In the genomic region with DNA sequence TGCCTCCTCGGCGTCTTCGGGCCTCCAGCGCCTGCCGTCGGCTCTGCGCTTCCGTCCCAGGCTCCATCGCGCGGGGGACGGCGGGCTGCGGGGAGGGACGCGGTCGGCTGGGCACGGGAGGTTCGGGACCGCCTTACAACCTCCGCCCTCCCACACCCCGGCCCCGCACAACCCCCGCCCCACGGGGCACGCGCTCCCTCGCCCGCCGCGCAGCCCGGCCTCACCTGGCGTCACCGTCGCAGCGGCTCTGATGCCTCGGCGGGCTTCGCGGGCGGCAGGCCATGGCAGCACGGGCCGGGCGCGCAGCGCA, we compare ENCODE assay signal across 8 cellular contexts. TPM values are rescaled to one million over a fixed set of nuclear protein-coding genes. Genes with fewer than 3 reads are reported as not detected.
DNase-seq lines count a peak whose midpoint lies in the region; ATAC-seq and TF ChIP-seq lines count a peak whose summit lies in the region.
"Had no signal": no experiment of that assay in that cellular context is flagged by ENCODE, and none has a peak within 500 bp of the region (broad histone marks: within the 10 kb centered on the region; RNA-seq: fewer than 3 reads in every experiment).

No MANE protein-coding gene starts in this region.

- no peak for TF ChIP-seq POLR2A in NB4 (IDR thresholded peaks at IDR 0.05; ENCODE audit: extremely low read depth, insufficient read length)

- H3K36me3 Mint-ChIP-seq in natural killer cell = no peaks in the 10 kb centered on the region

- H3K4me1 Mint-ChIP-seq in natural killer cell = peaks cover 10 to 60% of the 10 kb centered on the region in 2 donors

- peak overlapping the region; percentile 95 for H3K4me3 Mint-ChIP-seq in natural killer cell

- DNase-seq in NB4 (ENCODE audit: low read depth) = no peak
- no peak for DNase-seq in natural killer cell
- no peak for DNase-seq in NCI-H187 treated with DMSO at 0.1 percent for 48 hours (lab: John Stamatoyannopoulos, UW)
- no peak for DNase-seq in activated gamma-delta T cell treated with Interleukin-2 at 50 U/mL for 16 hours
- DNase-seq in cortex of kidney (lab: John Stamatoyannopoulos, UW) = no peak

- 0% methylated on average over 46 of the region's 46 CpGs for WGBS in ectodermal cell, 2 experiments

- H3K27me3 Mint-ChIP-seq in natural killer cell (ENCODE audit: low read depth in 2 of 2) = no peaks in the 10 kb centered on the region
- H3K27me3 Mint-ChIP-seq: stimulated activated naive CD8-positive, alpha-beta T cell treated with anti-CD3 and anti-CD28 coated beads, Interleukin-15, Interleukin-2, amounts not matched to agents 100 ng/mL and 50 ng/mL, for 24 hours had no signal

- H3K27ac Mint-ChIP-seq in natural killer cell = peak overlapping the region; percentile 90 to 95

- no peaks in the 10 kb centered on the region for H3K9me3 Mint-ChIP-seq in natural killer cell
- H3K9me3 Mint-ChIP-seq: stimulated activated naive CD8-positive, alpha-beta T cell treated with anti-CD3 and anti-CD28 coated beads, Interleukin-15, Interleukin-2, amounts not matched to agents 100 ng/mL and 50 ng/mL, for 24 hours had no signal

- H3K4me3 ChIP-seq in NB4 (ENCODE audit: low read depth, low read length) (peak overlapping the region; percentile 100), ectodermal cell (ENCODE audit: insufficient read depth, low read depth, low read length) (peak overlapping the region; percentile 86)

- H3K27me3 ChIP-seq in ectodermal cell (ENCODE audit: control insufficient read depth, insufficient read depth, low read length, poor library complexity, severe bottlenecking) = no peaks in the 10 kb centered on the region

- peak overlapping the region; percentile 91 for H3K27ac ChIP-seq in ectodermal cell (ENCODE audit: insufficient read depth, low read depth, low read length, poor library complexity, severe bottlenecking)

- no peaks in the 10 kb centered on the region for H3K36me3 ChIP-seq in ectodermal cell (ENCODE audit: control insufficient read depth, insufficient read depth, low read length)

- H3K9me3 ChIP-seq in ectodermal cell (ENCODE audit: control insufficient read depth, low read length) = no peaks in the 10 kb centered on the region

- ATAC-seq in GM21367 (IDR thresholded peaks at IDR 0.05; ENCODE audit: unreplicated experiment) = peak; percentile 6
- ATAC-seq in natural killer cell = peak; percentile 13 to 22 (median 18)

- no peak for TF ChIP-seq CTCF in NB4 (IDR thresholded peaks at IDR 0.05; ENCODE audit: low read depth, low read length)
- no peak for TF ChIP-seq CTCF in natural killer cell (IDR thresholded peaks at IDR 0.05)

- no peaks in the 10 kb centered on the region for H3K4me1 ChIP-seq in ectodermal cell (ENCODE audit: control insufficient read depth, insufficient read depth, low read length)

- intact Hi-C loops in natural killer cell (cut with micrococcal nuclease) = loop anchor here (1.0 to 5.0 kb wide), 2 partner anchors 9 to 130 kb away; a partner anchor contains a TSS

RNA-seq across cellular contexts. Expression of a gene that starts 0.3 kb away (rescaled TPM):
- 66.4 TPM for polyA plus RNA-seq in ectodermal cell (2013, experiment 1 of 4)
- polyA plus RNA-seq in ectodermal cell (2013, experiment 2 of 4) = 72.0 TPM
- polyA plus RNA-seq in ectodermal cell (2013, experiment 3 of 4) = 52.7 TPM
- polyA plus RNA-seq in ectodermal cell (2013, experiment 4 of 4) = 55.2 TPM
- total RNA-seq in natural killer cell = 10 to 100 TPM; 29.5 to 38.8 (median 38.6) TPM

RNA-seq across cellular contexts. Expression of a gene that starts 9.3 kb away (rescaled TPM):
- 32.5 TPM for polyA plus RNA-seq in ectodermal cell (2013, experiment 1 of 4)
- 31.7 TPM for polyA plus RNA-seq in ectodermal cell (2013, experiment 2 of 4)
- polyA plus RNA-seq in ectodermal cell (2013, experiment 3 of 4) = 31.6 TPM
- 32.7 TPM for polyA plus RNA-seq in ectodermal cell (2013, experiment 4 of 4)
- total RNA-seq in natural killer cell = 10 to 100 TPM; 18.2 to 26.9 (median 20.8) TPM

RNA-seq across cellular contexts. Expression of a gene that starts 9.5 kb away (rescaled TPM):
- 159 TPM for polyA plus RNA-seq in ectodermal cell (2013, experiment 1 of 4)
- 136 TPM for polyA plus RNA-seq in ectodermal cell (2013, experiment 2 of 4)
- 143 TPM for polyA plus RNA-seq in ectodermal cell (2013, experiment 3 of 4)
- 141 TPM for polyA plus RNA-seq in ectodermal cell (2013, experiment 4 of 4)
- 10 to 100 TPM; 23.4 to 43.7 (median 32.5) TPM for total RNA-seq in natural killer cell

RNA-seq across cellular contexts. Expression of a gene that starts 27.7 kb away (rescaled TPM):
- polyA plus RNA-seq in ectodermal cell (2013, experiment 1 of 4) = 4.8 TPM
- polyA plus RNA-seq in ectodermal cell (2013, experiment 2 of 4) = 3.6 TPM
- 4.3 TPM for polyA plus RNA-seq in ectodermal cell (2013, experiment 3 of 4)
- polyA plus RNA-seq in ectodermal cell (2013, experiment 4 of 4) = 4.7 TPM
- total RNA-seq in natural killer cell = 1 to 10 TPM; 1.9 to 2.9 (median 2.3) TPM
